21 cellular contexts compared by ENCODE assay signal in genomic region chr4:967113-968104, GRCh38. TPM values are rescaled to one million over a fixed set of nuclear protein-coding genes. Genes with fewer than 3 reads are reported as not detected.
DNase-seq lines count a peak whose midpoint lies in the region; ATAC-seq, FAIRE-seq and TF ChIP-seq lines count a peak whose summit lies in the region.
"Had no signal": no experiment of that assay in that cellular context is flagged by ENCODE, and none has a peak within 500 bp of the region (broad histone marks: within the 10 kb centered on the region; RNA-seq: fewer than 3 reads in every experiment).

No MANE protein-coding gene starts in this region.

- no peaks in the 10 kb centered on the region for H3K9me2 ChIP-seq in SK-N-SH

- no peak overlapping the region for H3K4ac ChIP-seq in H1 (replicated peaks; ENCODE audit: insufficient read length, low read depth, low read length)
- no peak overlapping the region for H3K4ac ChIP-seq in mesenchymal stem cell (ENCODE audit: low read depth in 1 of 2, low read length in 2 of 2)

- no peaks in the 10 kb centered on the region for H3K79me1 ChIP-seq in H1 (ENCODE audit: low read depth, low read length)
- peaks cover 31% of the 10 kb centered on the region for H3K79me1 ChIP-seq in mesenchymal stem cell (replicated peaks; ENCODE audit: low read length, poor library complexity, severe bottlenecking)

- H3K4me3 ChIP-seq in H1 (ENCODE audit: extremely low read depth in 1 of 4, insufficient read depth in 2 of 4, low read depth in 3 of 4, low read length in 4 of 4): peak overlapping the region; percentile 14 to 59 (median 22)
- peak overlapping the region in 1 of 2 experiments; percentile 1 for H3K4me3 ChIP-seq in mesenchymal stem cell (ENCODE audit: insufficient read depth in 1 of 2, low read depth in 1 of 2, low read length in 2 of 2)
- no peak overlapping the region for H3K4me3 ChIP-seq in SK-N-SH (ENCODE audit: low read depth in 2 of 2, low read length in 1 of 2)
- H3K4me3 ChIP-seq: vagina had no signal

- H2AK5ac ChIP-seq in H1 (ENCODE audit: low read depth, low read length): no peak overlapping the region; the same call in 1 of the 2 replicates
- H2AK5ac ChIP-seq in mesenchymal stem cell (ENCODE audit: low read length, severe bottlenecking): no peak overlapping the region

- H4K91ac ChIP-seq in H1 (replicated peaks; ENCODE audit: insufficient read length, low read length): no peak overlapping the region
- H4K91ac ChIP-seq in mesenchymal stem cell (ENCODE audit: low read length): peak overlapping the region; percentile 16

- 23% methylated on average over 58 of the region's 76 CpGs; no CpG with 5 or more reads in 1 of the 2 experiments for WGBS in H1 (ENCODE audit: extremely low coverage in 1 of 2, insufficient coverage in 1 of 2, insufficient read length in 1 of 2, insufficient replicate concordance in 2 of 2, low coverage in 1 of 2, low lambda C conversion rate in 2 of 2, missing lambda C conversion rate in 1 of 2), 2 experiments
- WGBS in mesenchymal stem cell: 42% methylated on average over 60 of the region's 76 CpGs
- WGBS in SK-N-SH (ENCODE audit: low lambda C conversion rate): 94% methylated on average over 46 of the region's 76 CpGs

- POLR2A ChIA-PET in H1 (lab: Charles Lee; ENCODE audit: partially characterized antibody) (interaction anchor here (0.6 to 1.0 kb wide), 4 partner anchors 10 to 272 kb away, joined by 3 to 4 read pairs (median 3); partner anchors contain the start of genes GAK and TMEM175), SK-N-SH (lab: Yijun Ruan, JAX) (no interaction called here)

- H3K18ac ChIP-seq in H1 (ENCODE audit: extremely low read depth, low read length) (peak overlapping the region; percentile 32; the same call in 1 of the 2 replicates), mesenchymal stem cell (ENCODE audit: low read depth in 1 of 2, low read length in 2 of 2) (no peak overlapping the region)

- H3K27ac Mint-ChIP-seq in stimulated activated naive CD8-positive, alpha-beta T cell treated with anti-CD3 and anti-CD28 coated beads, Interleukin-15, amount 100 ng/mL, for 72 hours: no peak overlapping the region
- H3K27ac Mint-ChIP-seq in activated naive CD4-positive, alpha-beta T cell treated with anti-CD3 and anti-CD28 coated beads for 36 hours: no peak overlapping the region
- H3K27ac Mint-ChIP-seq in activated T-cell treated with anti-CD3 and anti-CD28 coated beads, Interleukin-2, amount 50 U/mL, for 24 hours: no peak overlapping the region
- H3K27ac Mint-ChIP-seq: T-helper 2 cell treated with Interferon-gamma antibody and Interleukin-4, amounts not matched to agents 5 μg/mL and 100 μg/mL, for 36 hours had no signal

- TF ChIP-seq EP300 in H1 (IDR thresholded peaks at IDR 0.05; ENCODE audit: borderline replicate concordance in 1 of 2, low read depth in 2 of 2, low read length in 2 of 2) (no peak), SK-N-SH (IDR thresholded peaks at IDR 0.05; ENCODE audit: borderline replicate concordance in 1 of 2, low read depth in 1 of 2, low read length in 1 of 2) (no peak)

- no peaks in the 10 kb centered on the region for H3K36me3 ChIP-seq in H1 (ENCODE audit: control insufficient read depth in 2 of 4, insufficient read depth in 4 of 4, low read length in 3 of 4)
- H3K36me3 ChIP-seq in mesenchymal stem cell (ENCODE audit: control insufficient read depth in 1 of 2, insufficient read depth in 2 of 2, low read depth in 1 of 2, low read length in 2 of 2): peaks cover 39 to 79% of the 10 kb centered on the region in 2 experiments
- H3K36me3 ChIP-seq in SK-N-SH (replicated peaks in 1 of 2; ENCODE audit: control insufficient read depth in 1 of 2, insufficient read depth in 2 of 2, low read length in 1 of 2): peaks cover 0 to 34% of the 10 kb centered on the region in 2 experiments

- no peak overlapping the region for H3K14ac ChIP-seq in H1 (ENCODE audit: insufficient read length)
- peak overlapping the region in 1 of 2 experiments; percentile 26 for H3K14ac ChIP-seq in mesenchymal stem cell (ENCODE audit: low read length in 2 of 2)

- TF ChIP-seq CTCF in H1 (IDR thresholded peaks at IDR 0.05; ENCODE audit: control extremely low read depth in 1 of 3, insufficient read depth in 1 of 3, low read depth in 1 of 3, low read length in 3 of 3) (no peak), SK-N-SH (IDR thresholded peaks at IDR 0.05) (no peak)

- no peak overlapping the region for H3K9ac ChIP-seq in H1 (replicated peaks in 1 of 4; ENCODE audit: extremely low read depth in 1 of 4, low read depth in 3 of 4, low read length in 3 of 4)
- no peak overlapping the region for H3K9ac ChIP-seq in mesenchymal stem cell (ENCODE audit: low read length)
- H3K9ac ChIP-seq in SK-N-SH: no peak overlapping the region

- H2AFZ ChIP-seq in H1 (ENCODE audit: low read length) (no peak overlapping the region; the same call in 1 of the 2 replicates), mesenchymal stem cell (ENCODE audit: low read depth, low read length) (no peak overlapping the region), SK-N-SH (ENCODE audit: low read depth) (no peak overlapping the region)

- H3K4me1 ChIP-seq in H1 (replicated peaks in 1 of 4; ENCODE audit: control insufficient read depth in 3 of 4, insufficient read depth in 4 of 4, low read length in 3 of 4) (peaks cover 0 to 9% (median 3%) of the 10 kb centered on the region in 4 experiments; a peak in 3 of 7 replicates), mesenchymal stem cell (ENCODE audit: control insufficient read depth, insufficient read depth, low read depth, low read length) (peaks cover 31% of the 10 kb centered on the region), SK-N-SH (ENCODE audit: control insufficient read depth in 1 of 2, insufficient read depth in 2 of 2, low read depth in 1 of 2, low read length in 1 of 2) (peaks cover 7 to 11% of the 10 kb centered on the region in 2 experiments; a peak in 1 of 4 replicates)

- no peak for DNase-seq in stimulated activated naive CD8-positive, alpha-beta T cell treated with anti-CD3 and anti-CD28 coated beads, Interleukin-15, amount 100 ng/mL, for 72 hours
- no peak for DNase-seq in stimulated activated naive CD8-positive, alpha-beta T cell treated with anti-CD3 and anti-CD28 coated beads, Interleukin-15, Interleukin-2, amounts not matched to agents 100 U/mL and 50 U/mL, for 24 hours
- no peak for DNase-seq in H1 (ENCODE audit: low read depth in 1 of 2, low spot score in 2 of 2)
- DNase-seq in mesenchymal stem cell: no peak
- DNase-seq in activated naive CD4-positive, alpha-beta T cell treated with anti-CD3 and anti-CD28 coated beads for 36 hours: no peak
- no peak for DNase-seq in SK-N-SH
- no peak for DNase-seq in GF-D8 (lab: John Stamatoyannopoulos, UW)
- DNase-seq in activated T-cell treated with anti-CD3 and anti-CD28 coated beads, Interleukin-2, amount 50 U/mL, for 24 hours: no peak
- DNase-seq: activated CD4-positive, alpha-beta T cell treated with anti-CD3 and anti-CD28 coated beads, Interleukin-2, amount 50 U/mL, for 4 hours; activated CD8-positive, alpha-beta memory T cell treated with anti-CD3 and anti-CD28 coated beads, Interleukin-2, amount 50 U/mL, for 48 hours; activated effector memory CD4-positive, alpha-beta T cell treated with anti-CD3 and anti-CD28 coated beads, Interleukin-2, amount 50 U/mL, for 16 hours; NCI-H1694; NCI-H345; NK-92 treated with Interleukin-12 subunit alpha and Interleukin-12 subunit beta, amount 100 ng/mL, for 24 hours had no signal

- H3F3A ChIP-seq in SK-N-SH (replicated peaks; ENCODE audit: insufficient read depth): no peaks in the 10 kb centered on the region

- H2BK12ac ChIP-seq in H1 (ENCODE audit: low read depth, low read length) (no peak overlapping the region), mesenchymal stem cell (ENCODE audit: low read length in 2 of 2) (no peak overlapping the region)

- H3K23ac ChIP-seq in H1 (ENCODE audit: insufficient read length) (no peak overlapping the region), mesenchymal stem cell (ENCODE audit: low read length in 2 of 2) (no peak overlapping the region)

- H4K5ac ChIP-seq in H1 (ENCODE audit: insufficient read length, low read depth, low read length): no peak overlapping the region

- H3K56ac ChIP-seq in H1 (replicated peaks; ENCODE audit: insufficient read length, low read depth, low read length): no peak overlapping the region

- no peak overlapping the region for H2BK20ac ChIP-seq in H1 (ENCODE audit: low read length)

- H3K27ac ChIP-seq in H1 (ENCODE audit: low read depth, low read length): no peak overlapping the region
- H3K27ac ChIP-seq in mesenchymal stem cell (ENCODE audit: low read length, poor library complexity, severe bottlenecking): no peak overlapping the region
- H3K27ac ChIP-seq in SK-N-SH (ENCODE audit: low read depth in 2 of 2, low read length in 1 of 2): no peak overlapping the region
- H3K27ac ChIP-seq: vagina had no signal

- H3K36me3 Mint-ChIP-seq in activated naive CD4-positive, alpha-beta T cell treated with anti-CD3 and anti-CD28 coated beads for 36 hours (ENCODE audit: low read depth): no peaks in the 10 kb centered on the region
- peaks cover 17% of the 10 kb centered on the region for H3K36me3 Mint-ChIP-seq in activated T-cell treated with anti-CD3 and anti-CD28 coated beads, Interleukin-2, amount 50 U/mL, for 24 hours (ENCODE audit: low read depth)

- no peak for FAIRE-seq in H1 (lab: Jason Lieb, UNC)
- FAIRE-seq: bronchial epithelial cell, G401.6 had no signal

- H3K23me2 ChIP-seq in H1 (ENCODE audit: low read depth, low read length): peaks cover 6% of the 10 kb centered on the region; the same call in 1 of the 2 replicates

- no peak overlapping the region for H2BK15ac ChIP-seq in H1 (ENCODE audit: low read length)
- H2BK15ac ChIP-seq in mesenchymal stem cell (ENCODE audit: low read depth, poor library complexity, severe bottlenecking): peak overlapping the region; percentile 34

- no peaks in the 10 kb centered on the region for H3K79me2 ChIP-seq in H1 (ENCODE audit: control insufficient read depth in 1 of 2, insufficient read depth in 2 of 2, low read length in 2 of 2)
- H3K79me2 ChIP-seq in SK-N-SH (ENCODE audit: insufficient read depth): peaks cover 16% of the 10 kb centered on the region; the same call in 1 of the 2 replicates

- H3K4me3 Mint-ChIP-seq in stimulated activated naive CD8-positive, alpha-beta T cell treated with anti-CD3 and anti-CD28 coated beads, Interleukin-15, amount 100 ng/mL, for 72 hours: no peak overlapping the region
- H3K4me3 Mint-ChIP-seq in activated naive CD4-positive, alpha-beta T cell treated with anti-CD3 and anti-CD28 coated beads for 36 hours: no peak overlapping the region
- H3K4me3 Mint-ChIP-seq in activated T-cell treated with anti-CD3 and anti-CD28 coated beads, Interleukin-2, amount 50 U/mL, for 24 hours: no peak overlapping the region
- H3K4me3 Mint-ChIP-seq: T-helper 2 cell treated with Interferon-gamma antibody and Interleukin-4, amounts not matched to agents 5 μg/mL and 100 μg/mL, for 36 hours had no signal

- TF ChIP-seq POLR2A in H1 (IDR thresholded peaks at IDR 0.05; ENCODE audit: control extremely low read depth in 1 of 2, low read depth in 2 of 2, low read length in 2 of 2): no peak

- H3K27me3 Mint-ChIP-seq in stimulated activated naive CD8-positive, alpha-beta T cell treated with anti-CD3 and anti-CD28 coated beads, Interleukin-15, amount 100 ng/mL, for 72 hours: no peaks in the 10 kb centered on the region
- H3K27me3 Mint-ChIP-seq in activated naive CD4-positive, alpha-beta T cell treated with anti-CD3 and anti-CD28 coated beads for 36 hours (ENCODE audit: low read depth): no peaks in the 10 kb centered on the region
- H3K27me3 Mint-ChIP-seq in activated T-cell treated with anti-CD3 and anti-CD28 coated beads, Interleukin-2, amount 50 U/mL, for 24 hours: no peaks in the 10 kb centered on the region

- CTCF ChIA-PET in H1 (lab: Charles Lee; ENCODE audit: partially characterized antibody) (interaction anchor here (1.1 to 1.4 kb wide), 2 partner anchors 9 to 20 kb away, joined by 4 read pairs; partner anchors contain the start of gene IDUA), SK-N-SH (lab: Yijun Ruan, JAX) (interaction anchor here (2.1 kb wide), 1 partner anchor 20 kb away, joined by 7 read pairs; the partner anchor contains the start of gene IDUA)
- CTCF ChIA-PET in activated naive CD4-positive, alpha-beta T cell treated with anti-CD3 and anti-CD28 coated beads for 36 hours (lab: Charles Lee): no interaction called here

- H3K9me3 ChIP-seq in H1 (ENCODE audit: insufficient read depth in 2 of 2, low read depth in 1 of 2, low read length in 1 of 2) (no peaks in the 10 kb centered on the region), mesenchymal stem cell (ENCODE audit: control insufficient read depth, low read length) (no peaks in the 10 kb centered on the region), SK-N-SH (no peaks in the 10 kb centered on the region)
- H3K9me3 ChIP-seq: vagina had no signal

- H4K8ac ChIP-seq in H1 (ENCODE audit: extremely low read depth, insufficient read depth, low read length) (peak overlapping the region; percentile 85; the same call in 1 of the 2 replicates), mesenchymal stem cell (ENCODE audit: low read length) (peak overlapping the region; percentile 32)

- no peaks in the 10 kb centered on the region for H3K9me3 Mint-ChIP-seq in stimulated activated naive CD8-positive, alpha-beta T cell treated with anti-CD3 and anti-CD28 coated beads, Interleukin-15, amount 100 ng/mL, for 72 hours
- no peaks in the 10 kb centered on the region for H3K9me3 Mint-ChIP-seq in activated naive CD4-positive, alpha-beta T cell treated with anti-CD3 and anti-CD28 coated beads for 36 hours
- H3K9me3 Mint-ChIP-seq in activated T-cell treated with anti-CD3 and anti-CD28 coated beads, Interleukin-2, amount 50 U/mL, for 24 hours: no peaks in the 10 kb centered on the region
- H3K9me3 Mint-ChIP-seq: T-helper 2 cell treated with Interferon-gamma antibody and Interleukin-4, amounts not matched to agents 5 μg/mL and 100 μg/mL, for 36 hours had no signal

- TF ChIP-seq RAD21 in H1 (IDR thresholded peaks at IDR 0.05 in 1 of 2, conservative IDR thresholded peaks at IDR 0.05 in 1 of 2; ENCODE audit: low read depth in 2 of 2, low read length in 2 of 2): no peak
- TF ChIP-seq RAD21 in SK-N-SH (IDR thresholded peaks at IDR 0.05; ENCODE audit: low read length): no peak

- H4K20me1 ChIP-seq in H1 (replicated peaks in 1 of 2; ENCODE audit: control insufficient read depth in 1 of 2, insufficient read depth in 2 of 2, low read length in 2 of 2) (peaks cover 6 to 21% of the 10 kb centered on the region in 2 experiments), SK-N-SH (ENCODE audit: insufficient read depth) (peaks cover 16% of the 10 kb centered on the region)

- H2BK120ac ChIP-seq in H1 (replicated peaks; ENCODE audit: low read depth, low read length): no peak overlapping the region
- no peak overlapping the region for H2BK120ac ChIP-seq in mesenchymal stem cell (ENCODE audit: low read depth, low read length)

- H3K4me2 ChIP-seq in H1 (ENCODE audit: insufficient read depth in 1 of 2, low read depth in 2 of 2, low read length in 2 of 2) (peak overlapping the region; percentile 73 to 89), mesenchymal stem cell (ENCODE audit: low read length, poor library complexity, severe bottlenecking) (no peak overlapping the region), SK-N-SH (no peak overlapping the region)

- H3K27me3 ChIP-seq in H1 (replicated peaks in 1 of 4; ENCODE audit: control insufficient read depth in 3 of 4, extremely low read depth in 1 of 4, insufficient read depth in 3 of 4, low read length in 3 of 4) (peaks cover 9 to 36% (median 25%) of the 10 kb centered on the region in 4 experiments; a peak in 6 of 7 replicates), mesenchymal stem cell (ENCODE audit: control insufficient read depth in 1 of 2, insufficient read depth in 1 of 2, low read length in 2 of 2) (no peaks in the 10 kb centered on the region), SK-N-SH (ENCODE audit: insufficient read depth) (no peaks in the 10 kb centered on the region)
- H3K27me3 ChIP-seq: vagina had no signal

- intact Hi-C loops in activated naive CD4-positive, alpha-beta T cell treated with anti-CD3 and anti-CD28 coated beads for 36 hours (cut with micrococcal nuclease): no loop called here

- H3K4me1 Mint-ChIP-seq in stimulated activated naive CD8-positive, alpha-beta T cell treated with anti-CD3 and anti-CD28 coated beads, Interleukin-15, amount 100 ng/mL, for 72 hours: peaks cover 35% of the 10 kb centered on the region
- H3K4me1 Mint-ChIP-seq in activated naive CD4-positive, alpha-beta T cell treated with anti-CD3 and anti-CD28 coated beads for 36 hours (ENCODE audit: low read depth): peaks cover 5% of the 10 kb centered on the region
- peaks cover 16% of the 10 kb centered on the region for H3K4me1 Mint-ChIP-seq in activated T-cell treated with anti-CD3 and anti-CD28 coated beads, Interleukin-2, amount 50 U/mL, for 24 hours (ENCODE audit: low read depth)

- ATAC-seq in stimulated activated naive CD8-positive, alpha-beta T cell treated with anti-CD3 and anti-CD28 coated beads, Interleukin-15, amount 100 ng/mL, for 72 hours: peak; percentile 27
- ATAC-seq in stimulated activated naive CD8-positive, alpha-beta T cell treated with anti-CD3 and anti-CD28 coated beads, Interleukin-15, Interleukin-2, amounts not matched to agents 100 U/mL and 50 U/mL, for 24 hours: no peak
- ATAC-seq: left lobe of liver, Panc1 had no signal

- H2BK5ac ChIP-seq in H1 (ENCODE audit: low read depth, low read length) (no peak overlapping the region), mesenchymal stem cell (ENCODE audit: low read depth, low read length, poor library complexity, severe bottlenecking) (no peak overlapping the region)

RNA-seq across cellular contexts. Expression of gene DGKQ, which starts 6.0 kb away (rescaled TPM):
- 9.3 and 9.7 TPM in 2 replicates for total RNA-seq in H1 (2021; fragmentation: NEBNext Ultra II Directional; extraction: Animal tissue kit (Norgen Biotek cat#: 25700))
- polyA plus RNA-seq in H1 (2011; rRNA removed): 7.3 and 14.5 TPM in 2 replicates
- 11.1 TPM for polyA plus RNA-seq in H1 (2011; cell fraction: cytosol; rRNA removed)
- polyA plus RNA-seq in H1 (2011; cell fraction: nucleus; rRNA removed): 97.1 TPM
- 6.3 to 10.5 TPM (median 9.8 TPM) in 4 replicates for polyA plus RNA-seq in H1 (2012, experiment 1 of 2)
- polyA plus RNA-seq in H1 (2012, experiment 2 of 2): 5.8 TPM
- 5.9 TPM for polyA plus RNA-seq in H1 (2013, experiment 1 of 2)
- 5.2 TPM for polyA plus RNA-seq in H1 (2013, experiment 2 of 2)
- 3.4 and 6.0 TPM in 2 replicates for polyA minus RNA-seq in H1 (2011; rRNA and poly(A)+ RNA removed)
- polyA minus RNA-seq in H1 (2011; cell fraction: cytosol; rRNA and poly(A)+ RNA removed): 10.1 TPM
- 13.6 TPM for polyA minus RNA-seq in H1 (2011; cell fraction: nucleus; rRNA and poly(A)+ RNA removed)
- polyA plus RNA-seq in mesenchymal stem cell (2013, experiment 1 of 2): 5.2 TPM
- 5.1 TPM for polyA plus RNA-seq in mesenchymal stem cell (2013, experiment 2 of 2)
- 10 to 100 TPM; 10.8 to 11.1 TPM for total RNA-seq in activated naive CD4-positive, alpha-beta T cell treated with anti-CD3 and anti-CD28 coated beads for 36 hours
- 10.9 and 11.5 TPM in 2 replicates for polyA plus RNA-seq in SK-N-SH (2012; rRNA removed)
- 3.3 and 6.8 TPM in 2 replicates for polyA plus RNA-seq in SK-N-SH (2012; cell fraction: cytosol; rRNA removed)
- 50.0 and 64.3 TPM in 2 replicates for polyA plus RNA-seq in SK-N-SH (2012; cell fraction: nucleus; rRNA removed)

RNA-seq across cellular contexts. Expression of gene IDUA, which starts 19.4 kb away (rescaled TPM):
- 4.8 and 6.5 TPM in 2 replicates for total RNA-seq in H1 (2021; fragmentation: NEBNext Ultra II Directional; extraction: Animal tissue kit (Norgen Biotek cat#: 25700))
- polyA plus RNA-seq in H1 (2011; rRNA removed) (2.8 and 5.8 TPM in 2 replicates), SK-N-SH (2012; rRNA removed) (24.4 and 32.1 TPM in 2 replicates)
- 3.5 TPM for polyA plus RNA-seq in H1 (2011; cell fraction: cytosol; rRNA removed)
- 30.1 TPM for polyA plus RNA-seq in H1 (2011; cell fraction: nucleus; rRNA removed)
- 1.3 to 4.4 TPM (median 2.7 TPM) in 4 replicates for polyA plus RNA-seq in H1 (2012, experiment 1 of 2)
- polyA plus RNA-seq in H1 (2012, experiment 2 of 2): 1.2 TPM
- 2.0 TPM for polyA plus RNA-seq in H1 (2013, experiment 1 of 2)
- 2.1 TPM for polyA plus RNA-seq in H1 (2013, experiment 2 of 2)
- 0.93 and 1.1 TPM in 2 replicates for polyA minus RNA-seq in H1 (2011; rRNA and poly(A)+ RNA removed)
- polyA minus RNA-seq in H1 (2011; cell fraction: cytosol; rRNA and poly(A)+ RNA removed): 2.7 TPM
- 8.1 TPM for polyA minus RNA-seq in H1 (2011; cell fraction: nucleus; rRNA and poly(A)+ RNA removed)
- polyA plus RNA-seq in mesenchymal stem cell (2013, experiment 1 of 2): 14.5 TPM
- 13.8 TPM for polyA plus RNA-seq in mesenchymal stem cell (2013, experiment 2 of 2)
- 10 to 100 TPM in 1 of 2 experiments, 1 to 10 TPM in 1; 9.5 to 10.5 TPM for total RNA-seq in activated naive CD4-positive, alpha-beta T cell treated with anti-CD3 and anti-CD28 coated beads for 36 hours
- 5.1 and 7.1 TPM in 2 replicates for polyA plus RNA-seq in SK-N-SH (2012; cell fraction: cytosol; rRNA removed)
- polyA plus RNA-seq in SK-N-SH (2012; cell fraction: nucleus; rRNA removed): 333 and 514 TPM in 2 replicates

RNA-seq across cellular contexts. Expression of gene SLC26A1, which starts 25.8 kb away (rescaled TPM):
- not detected in 2 replicates for total RNA-seq in H1 (2021; fragmentation: NEBNext Ultra II Directional; extraction: Animal tissue kit (Norgen Biotek cat#: 25700))
- polyA plus RNA-seq in H1 (2011; rRNA removed) (0.11 and 0.14 TPM in 2 replicates), SK-N-SH (2012; rRNA removed) (0.05 and 0.08 TPM in 2 replicates)
- polyA plus RNA-seq in H1 (2011; cell fraction: cytosol; rRNA removed): 0.10 TPM
- polyA plus RNA-seq in H1 (2011; cell fraction: nucleus; rRNA removed): 0.57 TPM
- polyA plus RNA-seq in H1 (2012, experiment 1 of 2): 0.20 to 0.67 TPM (median 0.33 TPM) in 4 replicates
- polyA plus RNA-seq in H1 (2012, experiment 2 of 2): 0.08 TPM
- 0.14 TPM for polyA plus RNA-seq in H1 (2013, experiment 1 of 2)
- 0.06 TPM for polyA plus RNA-seq in H1 (2013, experiment 2 of 2)
- polyA minus RNA-seq in H1 (2011; rRNA and poly(A)+ RNA removed): 0.07 and 0.09 TPM in 2 replicates
- not detected for polyA minus RNA-seq in H1 (2011; cell fraction: cytosol; rRNA and poly(A)+ RNA removed)
- polyA minus RNA-seq in H1 (2011; cell fraction: nucleus; rRNA and poly(A)+ RNA removed): 0.20 TPM
- polyA plus RNA-seq in mesenchymal stem cell (2013, experiment 1 of 2): 0.15 TPM
- 0.26 TPM for polyA plus RNA-seq in mesenchymal stem cell (2013, experiment 2 of 2)
- not detected for total RNA-seq in activated naive CD4-positive, alpha-beta T cell treated with anti-CD3 and anti-CD28 coated beads for 36 hours
- polyA plus RNA-seq in SK-N-SH (2012; cell fraction: cytosol; rRNA removed): 0.04 and 0.13 TPM in 2 replicates
- 0.48 and 0.63 TPM in 2 replicates for polyA plus RNA-seq in SK-N-SH (2012; cell fraction: nucleus; rRNA removed)
- total RNA-seq: SK-MEL-5 had no signal

RNA-seq across cellular contexts. Expression of gene TMEM175, which starts 35.1 kb away (rescaled TPM):
- total RNA-seq in H1 (2021; fragmentation: NEBNext Ultra II Directional; extraction: Animal tissue kit (Norgen Biotek cat#: 25700)): 3.0 and 4.9 TPM in 2 replicates
- 20.7 and 32.8 TPM in 2 replicates for polyA plus RNA-seq in H1 (2011; rRNA removed)
- polyA plus RNA-seq in H1 (2011; cell fraction: cytosol; rRNA removed): 11.2 TPM
- 61.6 TPM for polyA plus RNA-seq in H1 (2011; cell fraction: nucleus; rRNA removed)
- polyA plus RNA-seq in H1 (2012, experiment 1 of 2): 8.2 to 12.3 TPM (median 8.4 TPM) in 4 replicates
- polyA plus RNA-seq in H1 (2012, experiment 2 of 2): 7.1 TPM
- polyA plus RNA-seq in H1 (2013, experiment 1 of 2): 9.2 TPM
- 5.8 TPM for polyA plus RNA-seq in H1 (2013, experiment 2 of 2)
- 6.3 and 7.5 TPM in 2 replicates for polyA minus RNA-seq in H1 (2011; rRNA and poly(A)+ RNA removed)
- 2.9 TPM for polyA minus RNA-seq in H1 (2011; cell fraction: cytosol; rRNA and poly(A)+ RNA removed)
- 7.2 TPM for polyA minus RNA-seq in H1 (2011; cell fraction: nucleus; rRNA and poly(A)+ RNA removed)
- 20.5 TPM for polyA plus RNA-seq in mesenchymal stem cell (2013, experiment 1 of 2)
- 23.0 TPM for polyA plus RNA-seq in mesenchymal stem cell (2013, experiment 2 of 2)
- 10 to 100 TPM; 13.9 to 15.8 TPM for total RNA-seq in activated naive CD4-positive, alpha-beta T cell treated with anti-CD3 and anti-CD28 coated beads for 36 hours
- 43.1 and 54.2 TPM in 2 replicates for polyA plus RNA-seq in SK-N-SH (2012; rRNA removed)
- 12.9 and 16.8 TPM in 2 replicates for polyA plus RNA-seq in SK-N-SH (2012; cell fraction: cytosol; rRNA removed)
- 280 and 427 TPM in 2 replicates for polyA plus RNA-seq in SK-N-SH (2012; cell fraction: nucleus; rRNA removed)

RNA-seq across cellular contexts. Expression of gene GAK, which starts 35.3 kb away (rescaled TPM):
- 70.8 and 76.9 TPM in 2 replicates for total RNA-seq in H1 (2021; fragmentation: NEBNext Ultra II Directional; extraction: Animal tissue kit (Norgen Biotek cat#: 25700))
- polyA plus RNA-seq in H1 (2011; rRNA removed) (31.5 and 50.3 TPM in 2 replicates), SK-N-SH (2012; rRNA removed) (35.9 and 36.1 TPM in 2 replicates)
- polyA plus RNA-seq in H1 (2011; cell fraction: cytosol; rRNA removed): 29.0 TPM
- polyA plus RNA-seq in H1 (2011; cell fraction: nucleus; rRNA removed): 130 TPM
- 42.1 to 71.0 TPM (median 63.2 TPM) in 4 replicates for polyA plus RNA-seq in H1 (2012, experiment 1 of 2)
- 48.2 TPM for polyA plus RNA-seq in H1 (2012, experiment 2 of 2)
- polyA plus RNA-seq in H1 (2013, experiment 1 of 2): 54.1 TPM
- 49.8 TPM for polyA plus RNA-seq in H1 (2013, experiment 2 of 2)
- 37.0 and 38.9 TPM in 2 replicates for polyA minus RNA-seq in H1 (2011; rRNA and poly(A)+ RNA removed)
- 24.0 TPM for polyA minus RNA-seq in H1 (2011; cell fraction: cytosol; rRNA and poly(A)+ RNA removed)
- polyA minus RNA-seq in H1 (2011; cell fraction: nucleus; rRNA and poly(A)+ RNA removed): 61.0 TPM
- 65.4 TPM for polyA plus RNA-seq in mesenchymal stem cell (2013, experiment 1 of 2)
- polyA plus RNA-seq in mesenchymal stem cell (2013, experiment 2 of 2): 63.5 TPM
- 10 to 100 TPM; 87.6 to 96.8 TPM for total RNA-seq in activated naive CD4-positive, alpha-beta T cell treated with anti-CD3 and anti-CD28 coated beads for 36 hours
- 11.0 and 18.2 TPM in 2 replicates for polyA plus RNA-seq in SK-N-SH (2012; cell fraction: cytosol; rRNA removed)
- 131 and 150 TPM in 2 replicates for polyA plus RNA-seq in SK-N-SH (2012; cell fraction: nucleus; rRNA removed)

Comparison
In these comparisons a context has a peak if more than half of its experiments do, and no peak if none do; other contexts are left out.
1. H3K4me2 ChIP-seq: peak in H1 (2 of 2); none in mesenchymal stem cell (single experiment) and SK-N-SH (single experiment).
2. H3K4me3 ChIP-seq: peak in H1 (4 of 4); none in SK-N-SH (0 of 2).